ENCODE assay signal across 8 cellular contexts in genomic region chr5:179803651-179804598, GRCh38. TPM values are rescaled to one million over a fixed set of nuclear protein-coding genes. Genes with fewer than 3 reads are reported as not detected.
DNase-seq lines count a peak whose midpoint lies in the region; ATAC-seq and TF ChIP-seq lines count a peak whose summit lies in the region.

No MANE protein-coding gene starts in this region.

- peak overlapping the region; percentile 73 for H3K4me3 ChIP-seq in Loucy (ENCODE audit: low read length, poor library complexity, severe bottlenecking)
- H3K4me3 ChIP-seq in mucosa of descending colon = no peak overlapping the region
- no peak overlapping the region for H3K4me3 ChIP-seq in SJCRH30

- peaks cover 14% of the 10 kb centered on the region for H4K20me1 ChIP-seq in Loucy (ENCODE audit: insufficient read depth, low read length, poor library complexity, severe bottlenecking)

- H3K4me3 Mint-ChIP-seq in activated T-helper 17 cell treated with anti-CD3 and anti-CD28 coated beads, Interleukin-2, amount 50 U/mL, for 72 hours = peak overlapping the region; percentile 88

- peaks cover 14% of the 10 kb centered on the region for H3K4me1 ChIP-seq in Loucy (ENCODE audit: insufficient read depth, low read length, poor library complexity, severe bottlenecking)
- H3K4me1 ChIP-seq in mucosa of descending colon (ENCODE audit: low read depth) = peaks cover 51% of the 10 kb centered on the region
- H3K4me1 ChIP-seq in SJCRH30 = peaks cover 11% of the 10 kb centered on the region; the same call in 1 of the 2 replicates

- H3K27me3 ChIP-seq in Loucy (ENCODE audit: insufficient read depth, low read length, poor library complexity, severe bottlenecking) = no peaks in the 10 kb centered on the region
- no peaks in the 10 kb centered on the region for H3K27me3 ChIP-seq in SJCRH30

- H3K9me3 ChIP-seq in Loucy (ENCODE audit: insufficient read depth, low read depth, low read length) (no peaks in the 10 kb centered on the region), mucosa of descending colon (no peaks in the 10 kb centered on the region), SJCRH30 (replicated peaks) (no peaks in the 10 kb centered on the region)

- H3K27me3 Mint-ChIP-seq in activated T-helper 17 cell treated with anti-CD3 and anti-CD28 coated beads, Interleukin-2, amount 50 U/mL, for 72 hours = no peaks in the 10 kb centered on the region

- H2AFZ ChIP-seq in Loucy (ENCODE audit: low read length) = no peak overlapping the region

- peak overlapping the region; percentile 85 for H3K4me2 ChIP-seq in Loucy (ENCODE audit: low read depth, low read length, poor library complexity, severe bottlenecking)

- peaks cover 26% of the 10 kb centered on the region for H3K36me3 Mint-ChIP-seq in activated T-helper 17 cell treated with anti-CD3 and anti-CD28 coated beads, Interleukin-2, amount 50 U/mL, for 72 hours (ENCODE audit: low read depth)

- H3K27ac Mint-ChIP-seq in activated T-helper 17 cell treated with anti-CD3 and anti-CD28 coated beads, Interleukin-2, amount 50 U/mL, for 72 hours = peak overlapping the region; percentile 89

- peaks cover 6% of the 10 kb centered on the region; the same call in 1 of the 2 replicates for H3K36me3 ChIP-seq in Loucy (ENCODE audit: insufficient read depth, low read length)
- H3K36me3 ChIP-seq in mucosa of descending colon (ENCODE audit: low read depth) = peaks cover 10% of the 10 kb centered on the region
- peaks cover 20% of the 10 kb centered on the region for H3K36me3 ChIP-seq in SJCRH30

- peak; percentile 77 for DNase-seq in COR-L47 (lab: John Stamatoyannopoulos, UW)
- peak; percentile 15 to 69 (median 42) for DNase-seq in mucosa of descending colon
- no peak for DNase-seq in hippocampal formation (lab: John Stamatoyannopoulos, UW)
- DNase-seq in SJCRH30 = no peak
- no peak for DNase-seq in GM13976 (ENCODE audit: low spot score)

- H3K9ac ChIP-seq in Loucy (ENCODE audit: low read depth, low read length, poor library complexity, severe bottlenecking) = peak overlapping the region; percentile 72

- H3K9me3 Mint-ChIP-seq in activated T-helper 17 cell treated with anti-CD3 and anti-CD28 coated beads, Interleukin-2, amount 50 U/mL, for 72 hours = no peaks in the 10 kb centered on the region

- H3K79me2 ChIP-seq in Loucy (ENCODE audit: insufficient read depth, low read length) = peaks cover 18% of the 10 kb centered on the region

- TF ChIP-seq CTCF in Loucy (conservative IDR thresholded peaks at IDR 0.05; ENCODE audit: low read length) = no peak
- TF ChIP-seq CTCF in mucosa of descending colon (IDR thresholded peaks at IDR 0.05) = no peak
- no peak for TF ChIP-seq CTCF in GM13976 (IDR thresholded peaks at IDR 0.05; ENCODE audit: borderline replicate concordance, control extremely low read depth, extremely low read depth, insufficient read depth, missing control alignments)

- peaks cover 21% of the 10 kb centered on the region for H3K4me1 Mint-ChIP-seq in activated T-helper 17 cell treated with anti-CD3 and anti-CD28 coated beads, Interleukin-2, amount 50 U/mL, for 72 hours

- ATAC-seq in activated T-helper 17 cell treated with anti-CD3 and anti-CD28 coated beads, Interleukin-2, amount 50 U/mL, for 72 hours (replicated peaks) = peak; percentile 76
- no peak for ATAC-seq in mucosa of descending colon
- no peak for ATAC-seq in HG02759 (IDR thresholded peaks at IDR 0.05; ENCODE audit: unreplicated experiment)

- no peak overlapping the region for H3K27ac ChIP-seq in SJCRH30

- intact Hi-C loops in mucosa of descending colon (cut with DNase I, micrococcal nuclease) = no loop called here

- no peaks in the 10 kb centered on the region for H3K9me2 ChIP-seq in Loucy (replicated peaks; ENCODE audit: low read depth, low read length)

- in situ Hi-C loops in GM13976 (cut with MboI; ENCODE audit: low sequenced_read_pairs, unreplicated experiment) = no loop called here

- no peaks in the 10 kb centered on the region for H3F3A ChIP-seq in Loucy (ENCODE audit: low read depth)

RNA-seq across cellular contexts. Expression of gene MGAT4B, which starts 2.7 kb away (rescaled TPM):
- total RNA-seq in activated T-helper 17 cell treated with anti-CD3 and anti-CD28 coated beads, Interleukin-2, amount 50 U/mL, for 72 hours = 10 to 100 TPM; 56.1 to 68.5 TPM
- 100 to 1,000 TPM; 274 to 623 (median 476) TPM for total RNA-seq in mucosa of descending colon
- 55.5 and 60.5 TPM in 2 replicates for total RNA-seq in SJCRH30 (2014; rRNA removed; shearing (Covaris generic))

RNA-seq across cellular contexts. Expression of gene LTC4S, which starts 10.1 kb away (rescaled TPM):
- 1 to 10 TPM; 1.3 to 1.4 TPM for total RNA-seq in activated T-helper 17 cell treated with anti-CD3 and anti-CD28 coated beads, Interleukin-2, amount 50 U/mL, for 72 hours
- total RNA-seq in mucosa of descending colon = 10 to 100 TPM in 1 of 3 donors, 1 to 10 TPM in 2; 3.0 to 10.4 (median 7.0) TPM
- not detected in 2 replicates for total RNA-seq in SJCRH30 (2014; rRNA removed; shearing (Covaris generic))

RNA-seq across cellular contexts. Expression of gene SQSTM1, which starts 16.8 kb away (rescaled TPM):
- total RNA-seq in activated T-helper 17 cell treated with anti-CD3 and anti-CD28 coated beads, Interleukin-2, amount 50 U/mL, for 72 hours = 100 to 1,000 TPM; 130 to 188 TPM
- 100 to 1,000 TPM; 302 to 348 (median 321) TPM for total RNA-seq in mucosa of descending colon
- total RNA-seq in SJCRH30 (2014; rRNA removed; shearing (Covaris generic)) = 64.9 and 65.8 TPM in 2 replicates

RNA-seq across cellular contexts. Expression of gene MRNIP, which starts 54.7 kb away (rescaled TPM):
- total RNA-seq in activated T-helper 17 cell treated with anti-CD3 and anti-CD28 coated beads, Interleukin-2, amount 50 U/mL, for 72 hours = 10 to 100 TPM; 17.4 to 35.2 TPM
- 10 to 100 TPM; 20.8 to 38.3 (median 27.5) TPM for total RNA-seq in mucosa of descending colon
- 10.3 and 15.3 TPM in 2 replicates for total RNA-seq in SJCRH30 (2014; rRNA removed; shearing (Covaris generic))

Comparison
In these comparisons a context has a peak if more than half of its experiments do, and no peak if none do; other contexts are left out.
1. DNase-seq: peak in COR-L47 (single experiment) and mucosa of descending colon (3 of 3); none in hippocampal formation (0 of 2), SJCRH30 (0 of 2) and GM13976 (single experiment).